ENCODE assay signal across 1 cellular context in genomic region chr15:84594617-84595290, GRCh38.
TF ChIP-seq lines count a peak whose summit lies in the region.

No MANE protein-coding gene starts in this region.

TF ChIP-seq in IMR-90, 13 proteins besides CTCF, POLR2A, EP300 and RAD21 (continued from another document):
- TF ChIP-seq ELK1 (IDR thresholded peaks at IDR 0.05; ENCODE audit: borderline replicate concordance, low read depth, low read length) (no peak), CEBPB (IDR thresholded peaks at IDR 0.05; ENCODE audit: low read depth, low read length) (no peak), MAZ (IDR thresholded peaks at IDR 0.05; ENCODE audit: borderline replicate concordance, low read depth, low read length) (no peak), FOS (IDR thresholded peaks at IDR 0.05; ENCODE audit: low read depth, low read length) (no peak), MXI1 (IDR thresholded peaks at IDR 0.05; ENCODE audit: borderline replicate concordance, low read depth, low read length) (no peak), SMC3 (IDR thresholded peaks at IDR 0.05; ENCODE audit: low read depth, low read length) (no peak), RFX5 (IDR thresholded peaks at IDR 0.05; ENCODE audit: low read depth, low read length) (no peak), NFE2L2 (IDR thresholded peaks at IDR 0.05; ENCODE audit: low read depth, low read length) (no peak)
